ENCODE assay signal across 15 cellular contexts in genomic region chr3:138649134-138649533, GRCh38. TPM values are rescaled to one million over a fixed set of nuclear protein-coding genes. Genes with fewer than 3 reads are reported as not detected.
A peak's percentile ranks its signal among the peaks of the same experiment; 100 is the strongest.
DNase-seq lines count a peak whose midpoint lies in the region; ATAC-seq and TF ChIP-seq lines count a peak whose summit lies in the region.
"Had no signal": no experiment of that assay in that cellular context is flagged by ENCODE, and none has a peak within 500 bp of the region (broad histone marks: within the 10 kb centered on the region; RNA-seq: fewer than 3 reads in every experiment).

No MANE protein-coding gene starts in this region.

- no peak overlapping the region for H3K27ac ChIP-seq in endodermal cell (ENCODE audit: low read depth, low read length)
- H3K27ac ChIP-seq in mesenchymal stem cell (ENCODE audit: low read length, poor library complexity, severe bottlenecking) = no peak overlapping the region
- H3K27ac ChIP-seq: BLaER1 treated with 17β-estradiol and CSF1 and Interleukin-3, amounts not matched to agents 10 nM and 100 nM had no signal

- peak overlapping the region; percentile 40 for H3K27ac Mint-ChIP-seq in activated T-helper 1 cell treated with anti-CD3 and anti-CD28 coated beads, Interleukin-12 subunit alpha, Interleukin-12 subunit beta, Interleukin-2, Interleukin-4 antibody, amounts not matched to agents 30 ng/mL and 10 ng/mL and 1 ng/mL, durations not matched to agents 14 hours and 24 hours and 36 hours
- H3K27ac Mint-ChIP-seq in endodermal cell = no peak overlapping the region
- peak overlapping the region; percentile 48 for H3K27ac Mint-ChIP-seq in stimulated activated naive B cell treated with anti-CD40 and anti-IgM and Interleukin-4, amounts not matched to agents 10 μg/mL and 1 μg/mL and 100 μg/mL, for 72 hours
- H3K27ac Mint-ChIP-seq: CD4-positive, CD25-positive, alpha-beta regulatory T cell had no signal

- H3K18ac ChIP-seq in mesenchymal stem cell (ENCODE audit: low read depth in 1 of 2, low read length in 2 of 2) = no peak overlapping the region

- no peaks in the 10 kb centered on the region for H3K4me1 Mint-ChIP-seq in activated T-helper 1 cell treated with anti-CD3 and anti-CD28 coated beads, Interleukin-12 subunit alpha, Interleukin-12 subunit beta, Interleukin-2, Interleukin-4 antibody, amounts not matched to agents 30 ng/mL and 10 ng/mL and 1 ng/mL, durations not matched to agents 14 hours and 24 hours and 36 hours (ENCODE audit: low read depth)
- no peaks in the 10 kb centered on the region for H3K4me1 Mint-ChIP-seq in endodermal cell
- no peaks in the 10 kb centered on the region for H3K4me1 Mint-ChIP-seq in stimulated activated naive B cell treated with anti-CD40 and anti-IgM and Interleukin-4, amounts not matched to agents 10 μg/mL and 1 μg/mL and 100 μg/mL, for 72 hours
- H3K4me1 Mint-ChIP-seq: CD4-positive, CD25-positive, alpha-beta regulatory T cell had no signal

- H2BK15ac ChIP-seq in mesenchymal stem cell (ENCODE audit: low read depth, poor library complexity, severe bottlenecking) = no peak overlapping the region

- H3K4ac ChIP-seq in mesenchymal stem cell (ENCODE audit: low read depth in 1 of 2, low read length in 2 of 2) = no peak overlapping the region

- ATAC-seq in stimulated activated naive B cell treated with anti-CD40 and anti-IgM and Interleukin-4, amounts not matched to agents 10 μg/mL and 1 μg/mL and 100 μg/mL, for 72 hours (replicated peaks) = no peak
- ATAC-seq in HG03159 (IDR thresholded peaks at IDR 0.05; ENCODE audit: unreplicated experiment) (no peak), GM21381 (IDR thresholded peaks at IDR 0.05; ENCODE audit: unreplicated experiment) (no peak)
- ATAC-seq: GM12878 had no signal

- H3K9me3 ChIP-seq in endodermal cell (ENCODE audit: control insufficient read depth, low read length) (peaks cover 92% of the 10 kb centered on the region), mesenchymal stem cell (ENCODE audit: control insufficient read depth, low read length) (peaks cover 40% of the 10 kb centered on the region)
- H3K9me3 ChIP-seq: HAP-1 had no signal

- H2BK5ac ChIP-seq in mesenchymal stem cell (ENCODE audit: low read depth, low read length, poor library complexity, severe bottlenecking) = no peak overlapping the region

- no peaks in the 10 kb centered on the region for H3K27me3 ChIP-seq in endodermal cell (ENCODE audit: control insufficient read depth, insufficient read depth, low read length, poor library complexity, severe bottlenecking)
- H3K27me3 ChIP-seq in mesenchymal stem cell (ENCODE audit: control insufficient read depth in 1 of 2, insufficient read depth in 1 of 2, low read length in 2 of 2) = no peaks in the 10 kb centered on the region
- H3K27me3 ChIP-seq: BLaER1 treated with 17β-estradiol and CSF1 and Interleukin-3, amounts not matched to agents 10 nM and 100 nM had no signal

- H2AK5ac ChIP-seq in mesenchymal stem cell (ENCODE audit: low read length, severe bottlenecking) = no peak overlapping the region

- no peak overlapping the region for H3K4me3 Mint-ChIP-seq in activated T-helper 1 cell treated with anti-CD3 and anti-CD28 coated beads, Interleukin-12 subunit alpha, Interleukin-12 subunit beta, Interleukin-2, Interleukin-4 antibody, amounts not matched to agents 30 ng/mL and 10 ng/mL and 1 ng/mL, durations not matched to agents 14 hours and 24 hours and 36 hours
- H3K4me3 Mint-ChIP-seq in endodermal cell = no peak overlapping the region
- H3K4me3 Mint-ChIP-seq in stimulated activated naive B cell treated with anti-CD40 and anti-IgM and Interleukin-4, amounts not matched to agents 10 μg/mL and 1 μg/mL and 100 μg/mL, for 72 hours = no peak overlapping the region

- H4K91ac ChIP-seq in mesenchymal stem cell (ENCODE audit: low read length) = peak overlapping the region; percentile 4

- H3K14ac ChIP-seq in mesenchymal stem cell (ENCODE audit: low read length in 2 of 2) = no peak overlapping the region

- no peaks in the 10 kb centered on the region for H3K4me1 ChIP-seq in endodermal cell (ENCODE audit: control insufficient read depth, insufficient read depth, low read length)
- H3K4me1 ChIP-seq in mesenchymal stem cell (ENCODE audit: control insufficient read depth, insufficient read depth, low read depth, low read length) = no peaks in the 10 kb centered on the region
- H3K4me1 ChIP-seq: BLaER1 treated with 17β-estradiol and CSF1 and Interleukin-3, amounts not matched to agents 10 nM and 100 nM; HAP-1 had no signal

- no peak overlapping the region for H2BK12ac ChIP-seq in mesenchymal stem cell (ENCODE audit: low read length in 2 of 2)

- no peak overlapping the region for H3K4me2 ChIP-seq in mesenchymal stem cell (ENCODE audit: low read length, poor library complexity, severe bottlenecking)
- H3K4me2 ChIP-seq: BLaER1 treated with 17β-estradiol and CSF1 and Interleukin-3, amounts not matched to agents 10 nM and 100 nM had no signal

- peaks cover 47% of the 10 kb centered on the region for H3K9me3 Mint-ChIP-seq in activated T-helper 1 cell treated with anti-CD3 and anti-CD28 coated beads, Interleukin-12 subunit alpha, Interleukin-12 subunit beta, Interleukin-2, Interleukin-4 antibody, amounts not matched to agents 30 ng/mL and 10 ng/mL and 1 ng/mL, durations not matched to agents 14 hours and 24 hours and 36 hours
- H3K9me3 Mint-ChIP-seq in endodermal cell = peaks cover 69% of the 10 kb centered on the region
- peaks cover 23 to 27% of the 10 kb centered on the region in 2 donors for H3K9me3 Mint-ChIP-seq in stimulated activated naive B cell treated with anti-CD40 and anti-IgM and Interleukin-4, amounts not matched to agents 10 μg/mL and 1 μg/mL and 100 μg/mL, for 72 hours

- H3K36me3 ChIP-seq in endodermal cell (ENCODE audit: control insufficient read depth, insufficient read depth, low read length) (peaks cover 59% of the 10 kb centered on the region), mesenchymal stem cell (ENCODE audit: control insufficient read depth in 1 of 2, insufficient read depth in 2 of 2, low read depth in 1 of 2, low read length in 2 of 2) (peaks cover 22 to 30% of the 10 kb centered on the region in 2 experiments)

- H3K9ac ChIP-seq in endodermal cell (ENCODE audit: extremely low read depth, low read length, poor library complexity, severe bottlenecking) (no peak overlapping the region), mesenchymal stem cell (ENCODE audit: low read length) (no peak overlapping the region)
- H3K9ac ChIP-seq: BLaER1 treated with 17β-estradiol and CSF1 and Interleukin-3, amounts not matched to agents 10 nM and 100 nM had no signal

- TF ChIP-seq CTCF in endodermal cell (conservative IDR thresholded peaks at IDR 0.05) = no peak

- H2AFZ ChIP-seq in mesenchymal stem cell (ENCODE audit: low read depth, low read length) = no peak overlapping the region

- H3K27me3 Mint-ChIP-seq in activated T-helper 1 cell treated with anti-CD3 and anti-CD28 coated beads, Interleukin-12 subunit alpha, Interleukin-12 subunit beta, Interleukin-2, Interleukin-4 antibody, amounts not matched to agents 30 ng/mL and 10 ng/mL and 1 ng/mL, durations not matched to agents 14 hours and 24 hours and 36 hours (ENCODE audit: insufficient read depth) = no peaks in the 10 kb centered on the region
- H3K27me3 Mint-ChIP-seq in endodermal cell (ENCODE audit: insufficient read depth) = peaks cover 2% of the 10 kb centered on the region
- H3K27me3 Mint-ChIP-seq in stimulated activated naive B cell treated with anti-CD40 and anti-IgM and Interleukin-4, amounts not matched to agents 10 μg/mL and 1 μg/mL and 100 μg/mL, for 72 hours = no peaks in the 10 kb centered on the region
- H3K27me3 Mint-ChIP-seq: CD4-positive, CD25-positive, alpha-beta regulatory T cell had no signal

- H2BK120ac ChIP-seq in mesenchymal stem cell (ENCODE audit: low read depth, low read length) = no peak overlapping the region

- H3K23ac ChIP-seq in mesenchymal stem cell (ENCODE audit: low read length in 2 of 2) = no peak overlapping the region

- H4K8ac ChIP-seq in mesenchymal stem cell (ENCODE audit: low read length) = no peak overlapping the region

- peak overlapping the region; percentile 67 for H3K4me3 ChIP-seq in endodermal cell (ENCODE audit: low read length)
- no peak overlapping the region for H3K4me3 ChIP-seq in mesenchymal stem cell (ENCODE audit: insufficient read depth in 1 of 2, low read depth in 1 of 2, low read length in 2 of 2)
- H3K4me3 ChIP-seq: GM12878, HAP-1 had no signal

- intact Hi-C loops in activated T-helper 1 cell treated with anti-CD3 and anti-CD28 coated beads, Interleukin-12 subunit alpha, Interleukin-12 subunit beta, Interleukin-2, Interleukin-4 antibody, amounts not matched to agents 30 ng/mL and 10 ng/mL and 1 ng/mL, durations not matched to agents 14 hours and 24 hours and 36 hours (cut with micrococcal nuclease) = no loop called here
- intact Hi-C loops in head of caudate nucleus (cut with DNase I) = no loop called here

- no peak for DNase-seq in activated T-helper 1 cell treated with anti-CD3 and anti-CD28 coated beads, Interleukin-12 subunit alpha, Interleukin-12 subunit beta, Interleukin-2, Interleukin-4 antibody, amounts not matched to agents 30 ng/mL and 10 ng/mL and 1 ng/mL, durations not matched to agents 14 hours and 24 hours and 36 hours (ENCODE audit: low spot score)
- DNase-seq in endodermal cell (no peak), mesenchymal stem cell (no peak), head of caudate nucleus (no peak), AG08395 (ENCODE audit: low spot score) (no peak)
- DNase-seq in stimulated activated naive B cell treated with anti-CD40 and anti-IgM and Interleukin-4, amounts not matched to agents 10 μg/mL and 1 μg/mL and 100 μg/mL, for 72 hours = no peak
- DNase-seq: CD4-positive, CD25-positive, alpha-beta regulatory T cell; DMS79; GOT3; KG1 had no signal

- 90 to 95% methylated on average over 3 to 5 of the region's 5 CpGs for WGBS in endodermal cell (ENCODE audit: insufficient coverage in 1 of 2, insufficient read length in 1 of 2), 2 experiments
- 94% methylated on average over 5 of the region's 5 CpGs for WGBS in mesenchymal stem cell

- H3K79me1 ChIP-seq in mesenchymal stem cell (replicated peaks; ENCODE audit: low read length, poor library complexity, severe bottlenecking) = peaks cover 3% of the 10 kb centered on the region

- H3K36me3 Mint-ChIP-seq in activated T-helper 1 cell treated with anti-CD3 and anti-CD28 coated beads, Interleukin-12 subunit alpha, Interleukin-12 subunit beta, Interleukin-2, Interleukin-4 antibody, amounts not matched to agents 30 ng/mL and 10 ng/mL and 1 ng/mL, durations not matched to agents 14 hours and 24 hours and 36 hours (ENCODE audit: low read depth) = peaks cover 31% of the 10 kb centered on the region
- H3K36me3 Mint-ChIP-seq in endodermal cell (ENCODE audit: low read depth) = peaks cover 88% of the 10 kb centered on the region
- peaks cover 45 to 57% of the 10 kb centered on the region in 2 donors for H3K36me3 Mint-ChIP-seq in stimulated activated naive B cell treated with anti-CD40 and anti-IgM and Interleukin-4, amounts not matched to agents 10 μg/mL and 1 μg/mL and 100 μg/mL, for 72 hours

RNA-seq across cellular contexts. Expression of gene FAIM, which starts 40.6 kb away (rescaled TPM):
- total RNA-seq in activated T-helper 1 cell treated with anti-CD3 and anti-CD28 coated beads, Interleukin-12 subunit alpha, Interleukin-12 subunit beta, Interleukin-2, Interleukin-4 antibody, amounts not matched to agents 30 ng/mL and 10 ng/mL and 1 ng/mL, durations not matched to agents 14 hours and 24 hours and 36 hours = 1.4 and 2.3 TPM in 2 replicates
- total RNA-seq in endodermal cell = 10 to 100 TPM; 12.2 to 17.8 TPM
- 5.3 TPM for polyA plus RNA-seq in endodermal cell (2013, experiment 1 of 2)
- polyA plus RNA-seq in endodermal cell (2013, experiment 2 of 2) = 7.5 TPM
- polyA plus RNA-seq in mesenchymal stem cell (2013, experiment 1 of 2) = 13.2 TPM
- 13.2 TPM for polyA plus RNA-seq in mesenchymal stem cell (2013, experiment 2 of 2)

RNA-seq across cellular contexts. Expression of gene CEP70, which starts 55.1 kb away (rescaled TPM):
- total RNA-seq in activated T-helper 1 cell treated with anti-CD3 and anti-CD28 coated beads, Interleukin-12 subunit alpha, Interleukin-12 subunit beta, Interleukin-2, Interleukin-4 antibody, amounts not matched to agents 30 ng/mL and 10 ng/mL and 1 ng/mL, durations not matched to agents 14 hours and 24 hours and 36 hours = 2.4 and 3.1 TPM in 2 replicates
- total RNA-seq in endodermal cell = 100 to 1,000 TPM; 113 to 131 TPM
- 41.0 TPM for polyA plus RNA-seq in endodermal cell (2013, experiment 1 of 2)
- polyA plus RNA-seq in endodermal cell (2013, experiment 2 of 2) = 45.2 TPM
- polyA plus RNA-seq in mesenchymal stem cell (2013, experiment 1 of 2) = 7.6 TPM
- 7.4 TPM for polyA plus RNA-seq in mesenchymal stem cell (2013, experiment 2 of 2)

Comparison
In these comparisons a context has a peak if more than half of its experiments do, and no peak if none do; other contexts are left out.
1. RNA of gene CEP70, which starts 55.1 kb away (total RNA-seq): 113 to 131 TPM in endodermal cell; 2.4 to 3.1 TPM in activated T-helper 1 cell treated with anti-CD3 and anti-CD28 coated beads, Interleukin-12 subunit alpha, Interleukin-12 subunit beta, Interleukin-2, Interleukin-4 antibody, amounts not matched to agents 30 ng/mL and 10 ng/mL and 1 ng/mL, durations not matched to agents 14 hours and 24 hours and 36 hours; every median in the first group is over 10 times any median in the second.